ENCODE assay signal across 23 cellular contexts in genomic region chr15:25803541-25803940, GRCh38. TPM values are rescaled to one million over a fixed set of nuclear protein-coding genes. Genes with fewer than 3 reads are reported as not detected.
"Had no signal": no experiment of that assay in that cellular context is flagged by ENCODE, and none has a peak within 500 bp of the region (broad histone marks: within the 10 kb centered on the region; RNA-seq: fewer than 3 reads in every experiment).

No MANE protein-coding gene starts in this region.

- H3K4me3 Mint-ChIP-seq: endodermal cell; naive thymus-derived CD8-positive, alpha-beta T cell had no signal

- DNase-seq: cerebellar nuclear complex; dermis blood vessel endothelial cell; endodermal cell; erythroblast; hippocampal formation; kidney glomerular epithelial cell; mammary epithelial cell; mucosa of descending colon; naive thymus-derived CD8-positive, alpha-beta T cell; pancreas; right cardiac atrium; small intestine; stimulated activated CD4-positive, alpha-beta T cell treated with anti-CD3 and anti-CD28 coated beads, Interleukin-12 subunit alpha, Interleukin-12 subunit beta, amount 100 ng/mL, for 4 hours; stimulated activated naive CD4-positive, alpha-beta T cell; stomach; substantia nigra had no signal

- ATAC-seq: heart left ventricle; naive thymus-derived CD8-positive, alpha-beta T cell; pancreas; right cardiac atrium had no signal

- H3K27me3 ChIP-seq: pancreas, stomach, upper lobe of left lung had no signal

- H3K4me1 ChIP-seq: pancreas, upper lobe of left lung had no signal

- H3K4me1 Mint-ChIP-seq: endodermal cell had no signal

- FAIRE-seq: colon, endothelial cell of umbilical vein, frontal cortex, pancreas, small intestine had no signal

- H3K9me3 Mint-ChIP-seq: endodermal cell; naive thymus-derived CD8-positive, alpha-beta T cell had no signal

- H3K27me3 Mint-ChIP-seq: naive thymus-derived CD8-positive, alpha-beta T cell had no signal

- H3K36me3 ChIP-seq: heart left ventricle, pancreas, stomach, upper lobe of left lung had no signal

- H3K4me3 ChIP-seq: heart left ventricle, mucosa of descending colon, pancreas, stomach, upper lobe of left lung had no signal

- H3K9me3 ChIP-seq: heart left ventricle, pancreas, stomach, upper lobe of left lung had no signal

- H3K27ac Mint-ChIP-seq: endodermal cell, progenitor cell of endocrine pancreas had no signal

- H3K27ac ChIP-seq: heart left ventricle, pancreas, stomach, upper lobe of left lung had no signal

RNA-seq across cellular contexts. Expression of gene ATP10A, which starts 59.6 kb away (rescaled TPM):
- total RNA-seq: endothelial cell of umbilical vein had no signal
- polyA plus RNA-seq: endothelial cell of umbilical vein, mammary epithelial cell, neural cell had no signal
